30 cellular contexts compared by ENCODE assay signal in the genomic region with DNA sequence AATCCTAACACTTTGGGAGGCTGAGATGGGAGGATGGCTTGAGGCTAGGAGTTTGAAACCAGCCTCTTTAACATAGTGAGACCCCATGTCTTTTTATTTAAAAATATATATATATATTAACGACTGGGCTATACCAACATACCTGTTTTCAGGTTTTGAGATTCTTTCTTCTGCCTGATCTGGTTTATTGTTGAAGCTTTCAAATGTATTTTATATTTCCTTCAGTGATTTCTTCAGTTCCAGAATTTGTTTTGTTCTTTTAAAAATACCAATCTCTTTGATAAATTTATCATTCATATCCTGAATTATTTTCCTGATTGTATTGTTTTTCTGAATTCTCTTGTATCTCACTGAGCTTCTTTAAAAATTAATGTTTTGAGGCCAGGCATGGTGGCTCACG. TPM values are rescaled to one million over a fixed set of nuclear protein-coding genes. Genes with fewer than 3 reads are reported as not detected.
"Had no signal": no experiment of that assay in that cellular context is flagged by ENCODE, and none has a peak within 500 bp of the region (broad histone marks: within the 10 kb centered on the region; RNA-seq: fewer than 3 reads in every experiment).

No MANE protein-coding gene starts in this region.

- H3K27ac ChIP-seq: neural progenitor cell, ovary, parathyroid adenoma, psoas muscle, skin epidermis, spleen, suprapubic skin, testis, tibial artery, transverse colon, upper lobe of right lung, uterus had no signal

- H3K4me1 ChIP-seq: parathyroid adenoma, psoas muscle, spleen, suprapubic skin, testis, tibial artery, upper lobe of right lung, uterus had no signal

- H3K4me3 ChIP-seq: neural progenitor cell, ovary, psoas muscle, skin epidermis, smooth muscle cell, spleen, suprapubic skin, testis, tibial artery, transverse colon, upper lobe of right lung, uterus had no signal

- H3K79me2 ChIP-seq: parathyroid adenoma had no signal

- H3K27me3 ChIP-seq: neural progenitor cell, ovary, spleen, suprapubic skin, testis, tibial artery, transverse colon, upper lobe of right lung, uterus had no signal

- H3K4me2 ChIP-seq: neural progenitor cell, smooth muscle cell had no signal

- H3K9me3 ChIP-seq: suprapubic skin, testis, upper lobe of right lung had no signal

- DNase-seq: naive thymus-derived CD4-positive, alpha-beta T cell; natural killer cell; occipital lobe; ovary; posterior cingulate gyrus; psoas muscle; right cardiac atrium; spleen; stimulated activated CD4-positive, alpha-beta T cell treated with anti-CD3 and anti-CD28 coated beads, Interleukin-12 subunit alpha, Interleukin-12 subunit beta, amount 100 ng/mL, for 4 hours; stimulated activated CD4-positive, alpha-beta T cell treated with anti-CD3 and anti-CD28 coated beads, Interleukin-1b, Interleukin-23, amount 100 ng/mL, for 48 hours; stimulated activated CD4-positive, alpha-beta T cell treated with anti-CD3 and anti-CD28 coated beads, Interleukin-4, amount 100 ng/mL, for 1 hour; stimulated activated CD4-positive, alpha-beta T cell treated with anti-CD3 and anti-CD28 coated beads, Interleukin-4, amount 100 ng/mL, for 4 hours; stimulated activated CD8-positive, alpha-beta memory T cell treated with anti-CD3 and anti-CD28 coated beads, Interleukin-4, amount 100 ng/mL, for 48 hours; stimulated activated naive CD4-positive, alpha-beta T cell; stimulated activated naive CD8-positive, alpha-beta T cell treated with anti-CD3 and anti-CD28 coated beads, Interleukin-15, amount 100 ng/mL, for 72 hours; stimulated activated naive CD8-positive, alpha-beta T cell treated with anti-CD3 and anti-CD28 coated beads, Interleukin-15, Interleukin-2, amounts not matched to agents 100 U/mL and 50 U/mL, for 24 hours; substantia nigra; testis; tibial artery; transverse colon; upper lobe of right lung; uterus had no signal

- H3K9ac ChIP-seq: neural progenitor cell, parathyroid adenoma had no signal

- H3K36me3 ChIP-seq: neural progenitor cell, ovary, suprapubic skin, tibial artery, transverse colon, upper lobe of right lung, uterus had no signal

- H2AFZ ChIP-seq: neural progenitor cell, parathyroid adenoma had no signal

RNA-seq across cellular contexts. Expression of a gene that starts 31.2 kb away (rescaled TPM):
- total RNA-seq: progenitor cell of endocrine pancreas, renal cortical epithelial cell had no signal
- polyA plus RNA-seq: neural cell had no signal

RNA-seq across cellular contexts. Expression of a gene that starts 51.1 kb away (rescaled TPM):
- total RNA-seq: naive thymus-derived CD4-positive, alpha-beta T cell; natural killer cell; progenitor cell of endocrine pancreas; renal cortical epithelial cell; smooth muscle cell had no signal
- polyA plus RNA-seq: naive thymus-derived CD4-positive, alpha-beta T cell; neural cell; smooth muscle cell had no signal
